Comparison of ENCODE assay signal across 1 cellular context in genomic region chr19:13644648-13645047, GRCh38.
TF ChIP-seq lines count a peak whose summit lies in the region.

No MANE protein-coding gene starts in this region.

TF ChIP-seq in HepG2, 621 proteins besides CTCF, POLR2A, EP300 and RAD21 (continued from another document):
- TF ChIP-seq, protein P1, sequence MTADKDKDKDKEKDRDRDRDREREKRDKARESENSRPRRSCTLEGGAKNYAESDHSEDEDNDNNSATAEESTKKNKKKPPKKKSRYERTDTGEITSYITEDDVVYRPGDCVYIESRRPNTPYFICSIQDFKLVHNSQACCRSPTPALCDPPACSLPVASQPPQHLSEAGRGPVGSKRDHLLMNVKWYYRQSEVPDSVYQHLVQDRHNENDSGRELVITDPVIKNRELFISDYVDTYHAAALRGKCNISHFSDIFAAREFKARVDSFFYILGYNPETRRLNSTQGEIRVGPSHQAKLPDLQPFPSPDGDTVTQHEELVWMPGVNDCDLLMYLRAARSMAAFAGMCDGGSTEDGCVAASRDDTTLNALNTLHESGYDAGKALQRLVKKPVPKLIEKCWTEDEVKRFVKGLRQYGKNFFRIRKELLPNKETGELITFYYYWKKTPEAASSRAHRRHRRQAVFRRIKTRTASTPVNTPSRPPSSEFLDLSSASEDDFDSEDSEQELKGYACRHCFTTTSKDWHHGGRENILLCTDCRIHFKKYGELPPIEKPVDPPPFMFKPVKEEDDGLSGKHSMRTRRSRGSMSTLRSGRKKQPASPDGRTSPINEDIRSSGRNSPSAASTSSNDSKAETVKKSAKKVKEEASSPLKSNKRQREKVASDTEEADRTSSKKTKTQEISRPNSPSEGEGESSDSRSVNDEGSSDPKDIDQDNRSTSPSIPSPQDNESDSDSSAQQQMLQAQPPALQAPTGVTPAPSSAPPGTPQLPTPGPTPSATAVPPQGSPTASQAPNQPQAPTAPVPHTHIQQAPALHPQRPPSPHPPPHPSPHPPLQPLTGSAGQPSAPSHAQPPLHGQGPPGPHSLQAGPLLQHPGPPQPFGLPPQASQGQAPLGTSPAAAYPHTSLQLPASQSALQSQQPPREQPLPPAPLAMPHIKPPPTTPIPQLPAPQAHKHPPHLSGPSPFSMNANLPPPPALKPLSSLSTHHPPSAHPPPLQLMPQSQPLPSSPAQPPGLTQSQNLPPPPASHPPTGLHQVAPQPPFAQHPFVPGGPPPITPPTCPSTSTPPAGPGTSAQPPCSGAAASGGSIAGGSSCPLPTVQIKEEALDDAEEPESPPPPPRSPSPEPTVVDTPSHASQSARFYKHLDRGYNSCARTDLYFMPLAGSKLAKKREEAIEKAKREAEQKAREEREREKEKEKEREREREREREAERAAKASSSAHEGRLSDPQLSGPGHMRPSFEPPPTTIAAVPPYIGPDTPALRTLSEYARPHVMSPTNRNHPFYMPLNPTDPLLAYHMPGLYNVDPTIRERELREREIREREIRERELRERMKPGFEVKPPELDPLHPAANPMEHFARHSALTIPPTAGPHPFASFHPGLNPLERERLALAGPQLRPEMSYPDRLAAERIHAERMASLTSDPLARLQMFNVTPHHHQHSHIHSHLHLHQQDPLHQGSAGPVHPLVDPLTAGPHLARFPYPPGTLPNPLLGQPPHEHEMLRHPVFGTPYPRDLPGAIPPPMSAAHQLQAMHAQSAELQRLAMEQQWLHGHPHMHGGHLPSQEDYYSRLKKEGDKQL (CRISPR knock-in tag; IDR thresholded peaks at IDR 0.05; ENCODE audit: low read depth), result no peak
- TF ChIP-seq NFYC (CRISPR knock-in tag; IDR thresholded peaks at IDR 0.05) (peak; percentile 61), MAFF (IDR thresholded peaks at IDR 0.05; ENCODE audit: low read depth, low read length) (no peak), SETDB1 (CRISPR knock-in tag; IDR thresholded peaks at IDR 0.05; ENCODE audit: borderline replicate concordance) (no peak), IRF2 (CRISPR knock-in tag; IDR thresholded peaks at IDR 0.05) (no peak)
- TF ChIP-seq, protein P2, sequence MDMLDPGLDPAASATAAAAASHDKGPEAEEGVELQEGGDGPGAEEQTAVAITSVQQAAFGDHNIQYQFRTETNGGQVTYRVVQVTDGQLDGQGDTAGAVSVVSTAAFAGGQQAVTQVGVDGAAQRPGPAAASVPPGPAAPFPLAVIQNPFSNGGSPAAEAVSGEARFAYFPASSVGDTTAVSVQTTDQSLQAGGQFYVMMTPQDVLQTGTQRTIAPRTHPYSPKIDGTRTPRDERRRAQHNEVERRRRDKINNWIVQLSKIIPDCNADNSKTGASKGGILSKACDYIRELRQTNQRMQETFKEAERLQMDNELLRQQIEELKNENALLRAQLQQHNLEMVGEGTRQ (IDR thresholded peaks at IDR 0.05; ENCODE audit: low read depth, low read length), result peak; percentile 53; the same call in 1 of the 2 replicates
- TF ChIP-seq, protein P2 (CRISPR knock-in tag; IDR thresholded peaks at IDR 0.05; ENCODE audit: borderline replicate concordance), result no peak
